ENCODE assay signal across 8 cellular contexts in the genomic region with DNA sequence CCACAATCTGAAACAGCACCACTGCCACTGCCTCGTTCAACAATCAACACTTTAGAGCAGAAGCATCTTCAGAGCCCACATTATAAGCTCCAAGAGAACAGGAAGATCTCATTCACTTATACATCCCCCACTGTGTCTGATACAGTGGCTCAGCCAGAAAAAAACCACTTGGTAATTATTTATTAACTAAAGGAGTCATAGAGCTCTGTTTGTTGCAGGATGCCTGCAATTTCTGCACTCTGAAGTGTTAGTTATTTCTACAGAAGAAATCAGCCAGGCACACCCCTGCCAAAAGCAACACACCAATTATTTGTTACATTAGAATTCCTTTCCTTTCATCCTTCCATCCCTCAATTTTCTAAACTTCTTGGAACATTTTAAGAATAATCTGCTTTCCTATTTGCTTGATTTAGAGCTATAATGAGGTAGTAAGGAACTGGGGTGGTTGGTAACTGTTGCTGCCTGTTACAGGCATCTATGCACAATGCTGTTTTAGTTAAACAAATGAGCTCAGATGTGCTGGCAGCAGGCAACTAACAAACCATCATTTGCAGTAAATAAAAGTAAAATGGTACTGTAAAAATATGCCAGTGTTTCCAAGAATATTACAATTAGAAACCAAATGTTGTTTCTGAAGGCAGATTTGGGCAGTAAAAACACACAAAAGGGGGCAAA. TPM values are rescaled to one million over a fixed set of nuclear protein-coding genes. Genes with fewer than 3 reads are reported as not detected.
DNase-seq lines count a peak whose midpoint lies in the region; ATAC-seq lines count a peak whose summit lies in the region.

No MANE protein-coding gene starts in this region.

- ATAC-seq in GM18517 (IDR thresholded peaks at IDR 0.05; ENCODE audit: unreplicated experiment) (peak; percentile 68), HG02840 (IDR thresholded peaks at IDR 0.05; ENCODE audit: low FRiP score, unreplicated experiment) (peak; percentile 52), HG03045 (IDR thresholded peaks at IDR 0.05; ENCODE audit: unreplicated experiment) (no peak)
- ATAC-seq in natural killer cell treated with Interleukin-12 subunit alpha and Interleukin-12 subunit beta and Interleukin-15 and Interleukin-18, amount 100 ng/mL, for 72 hours: no peak

- H3K27me3 Mint-ChIP-seq in natural killer cell treated with Interleukin-12 subunit alpha and Interleukin-12 subunit beta and Interleukin-15 and Interleukin-18, amount 100 ng/mL, for 72 hours: no peaks in the 10 kb centered on the region

- DNase-seq in caudate nucleus (lab: John Stamatoyannopoulos, UW) (peak in 1 of 61 donors; percentile 2), MV-4-11 (lab: John Stamatoyannopoulos, UW) (no peak), NCI-H82 treated with DMSO at 0.1 percent for 48 hours (lab: John Stamatoyannopoulos, UW; ENCODE audit: unreplicated experiment) (no peak), epidermal melanocyte (ENCODE audit: insufficient read length, low spot score) (no peak)
- no peak for DNase-seq in natural killer cell treated with Interleukin-12 subunit alpha and Interleukin-12 subunit beta and Interleukin-15 and Interleukin-18, amount 100 ng/mL, for 72 hours (ENCODE audit: low spot score)

- peaks cover 42 to 45% of the 10 kb centered on the region in 2 donors for H3K4me1 Mint-ChIP-seq in natural killer cell treated with Interleukin-12 subunit alpha and Interleukin-12 subunit beta and Interleukin-15 and Interleukin-18, amount 100 ng/mL, for 72 hours (ENCODE audit: low read depth in 2 of 2)

- H3K36me3 Mint-ChIP-seq in natural killer cell treated with Interleukin-12 subunit alpha and Interleukin-12 subunit beta and Interleukin-15 and Interleukin-18, amount 100 ng/mL, for 72 hours: peaks cover 4% of the 10 kb centered on the region

- H3K9me3 Mint-ChIP-seq in natural killer cell treated with Interleukin-12 subunit alpha and Interleukin-12 subunit beta and Interleukin-15 and Interleukin-18, amount 100 ng/mL, for 72 hours: no peaks in the 10 kb centered on the region

- H3K27ac ChIP-seq in caudate nucleus (ENCODE audit: low read depth, low read length): peak overlapping the region; percentile 39

- H3K27ac Mint-ChIP-seq in natural killer cell treated with Interleukin-12 subunit alpha and Interleukin-12 subunit beta and Interleukin-15 and Interleukin-18, amount 100 ng/mL, for 72 hours: peak overlapping the region; percentile 49 to 77

- peak overlapping the region; percentile 55 for H3K4me3 Mint-ChIP-seq in natural killer cell treated with Interleukin-12 subunit alpha and Interleukin-12 subunit beta and Interleukin-15 and Interleukin-18, amount 100 ng/mL, for 72 hours

RNA-seq across cellular contexts. Expression of gene DYM, which starts 59.9 kb away (rescaled TPM):
- 100 to 1,000 TPM in 1 of 2 donors, 10 to 100 TPM in 1; 75.4 to 117 TPM for total RNA-seq in natural killer cell treated with Interleukin-12 subunit alpha and Interleukin-12 subunit beta and Interleukin-15 and Interleukin-18, amount 100 ng/mL, for 72 hours

Comparison
In these comparisons a context has a peak if more than half of its experiments do, and no peak if none do; other contexts are left out.
1. ATAC-seq: peak in GM18517 (single experiment) and HG02840 (single experiment); none in natural killer cell treated with Interleukin-12 subunit alpha and Interleukin-12 subunit beta and Interleukin-15 and Interleukin-18, amount 100 ng/mL, for 72 hours (0 of 2) and HG03045 (single experiment).